In the genomic region with DNA sequence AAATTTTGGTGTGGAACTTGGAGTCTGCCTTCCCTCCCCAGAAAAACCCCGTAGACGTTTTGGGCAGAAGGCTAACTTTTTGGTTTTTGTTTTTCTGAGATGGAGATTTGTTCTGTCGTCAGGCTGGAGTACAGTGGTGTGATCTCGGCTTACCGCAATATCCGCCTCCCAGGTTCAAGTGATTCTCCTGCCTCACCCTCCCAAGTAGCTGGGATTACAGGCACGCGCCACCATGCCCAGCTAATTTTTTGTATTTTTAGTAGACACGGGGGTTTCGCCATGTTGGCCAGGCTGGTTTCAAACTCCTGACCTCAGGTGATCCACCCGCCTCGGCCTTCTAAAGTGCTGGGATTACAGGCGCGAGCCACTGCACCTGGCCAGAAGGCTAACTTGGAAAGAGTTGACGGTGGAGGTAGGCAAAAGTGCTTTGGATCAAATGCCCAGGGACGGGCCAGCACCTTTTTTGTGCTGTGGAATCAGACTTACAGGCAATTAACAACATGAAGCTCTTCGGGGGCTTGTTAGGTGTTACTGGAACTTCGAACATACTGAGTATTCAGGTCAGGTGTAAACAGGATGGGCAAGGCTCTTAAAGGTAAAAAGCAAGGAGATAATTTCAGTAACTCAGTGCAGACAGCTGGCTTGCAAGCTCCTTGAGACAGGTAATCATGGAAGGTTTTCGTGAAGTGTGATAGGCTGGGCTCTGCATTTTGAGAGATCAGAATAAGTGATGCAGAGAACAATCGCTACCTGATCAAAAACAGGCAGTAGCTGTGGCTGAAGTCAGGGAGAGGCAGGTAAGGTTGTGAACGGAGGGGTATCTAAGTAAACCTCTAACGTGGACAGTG, we compare ENCODE assay signal across 9 cellular contexts. TPM values are rescaled to one million over a fixed set of nuclear protein-coding genes. Genes with fewer than 3 reads are reported as not detected.
A peak's percentile ranks its signal among the peaks of the same experiment; 100 is the strongest.
DNase-seq lines count a peak whose midpoint lies in the region; ATAC-seq and TF ChIP-seq lines count a peak whose summit lies in the region.
"Had no signal": no experiment of that assay in that cellular context is flagged by ENCODE, and none has a peak within 500 bp of the region (broad histone marks: within the 10 kb centered on the region; RNA-seq: fewer than 3 reads in every experiment).

No MANE protein-coding gene starts in this region.

- intact Hi-C loops in activated naive CD4-positive, alpha-beta T cell treated with anti-CD3 and anti-CD28 coated beads for 36 hours (cut with micrococcal nuclease), result no loop called here
- intact Hi-C loops in thyroid gland (cut with DNase I), result no loop called here

- CTCF ChIA-PET in activated naive CD4-positive, alpha-beta T cell treated with anti-CD3 and anti-CD28 coated beads for 36 hours (lab: Charles Lee), result interaction anchor here (0.9 kb wide), 2 partner anchors 16 to 125 kb away, joined by 3 read pairs; no protein-coding TSS in a partner anchor

- H3K9me3 Mint-ChIP-seq in activated naive CD4-positive, alpha-beta T cell treated with anti-CD3 and anti-CD28 coated beads for 36 hours, result no peaks in the 10 kb centered on the region
- no peaks in the 10 kb centered on the region for H3K9me3 Mint-ChIP-seq in activated naive CD4-positive, alpha-beta T cell treated with anti-CD3 and anti-CD28 coated beads, Interleukin-2, amount 50 U/mL, for 72 hours

- peak overlapping the region; percentile 83 for H3K27ac Mint-ChIP-seq in activated naive CD4-positive, alpha-beta T cell treated with anti-CD3 and anti-CD28 coated beads for 36 hours
- peak overlapping the region; percentile 94 to 95 for H3K27ac Mint-ChIP-seq in activated naive CD4-positive, alpha-beta T cell treated with anti-CD3 and anti-CD28 coated beads, Interleukin-2, amount 50 U/mL, for 72 hours

- H3K4me3 Mint-ChIP-seq in activated naive CD4-positive, alpha-beta T cell treated with anti-CD3 and anti-CD28 coated beads for 36 hours, result peak overlapping the region; percentile 84

- H3K9me3 ChIP-seq in thyroid gland, result no peaks in the 10 kb centered on the region

- H3K36me3 Mint-ChIP-seq in activated naive CD4-positive, alpha-beta T cell treated with anti-CD3 and anti-CD28 coated beads for 36 hours (ENCODE audit: low read depth), result peaks cover 47% of the 10 kb centered on the region
- peaks cover 36 to 38% of the 10 kb centered on the region in 2 donors for H3K36me3 Mint-ChIP-seq in activated naive CD4-positive, alpha-beta T cell treated with anti-CD3 and anti-CD28 coated beads, Interleukin-2, amount 50 U/mL, for 72 hours

- 86 to 88% methylated on average over 22 of the region's 22 CpGs for WGBS in thyroid gland, 2 donors

- TF ChIP-seq POLR2A in thyroid gland (IDR thresholded peaks at IDR 0.05), result no peak

- peaks cover 2% of the 10 kb centered on the region for H3K36me3 ChIP-seq in kidney epithelial cell (ENCODE audit: control insufficient read depth, insufficient read depth, low read length)
- peaks cover 17 to 20% of the 10 kb centered on the region in 2 donors for H3K36me3 ChIP-seq in thyroid gland

- H3K4me3 ChIP-seq in kidney epithelial cell (ENCODE audit: low read depth, low read length) (peak overlapping the region; percentile 95), thyroid gland (replicated peaks in 1 of 3) (peak overlapping the region in 1 of 3 donors; percentile 84)

- ATAC-seq in activated naive CD4-positive, alpha-beta T cell treated with anti-CD3 and anti-CD28 coated beads, Interleukin-2, amount 50 U/mL, for 72 hours, result no peak

- peaks cover 35 to 57% of the 10 kb centered on the region in 2 donors for H3K4me1 ChIP-seq in thyroid gland

- TF ChIP-seq CTCF in kidney epithelial cell (IDR thresholded peaks at IDR 0.05; ENCODE audit: insufficient read depth, low read length, poor library complexity, severe bottlenecking) (no peak), thyroid gland (IDR thresholded peaks at IDR 0.05) (no peak)

- DNase-seq in activated naive CD4-positive, alpha-beta T cell treated with anti-CD3 and anti-CD28 coated beads for 36 hours, result no peak
- DNase-seq in activated naive CD4-positive, alpha-beta T cell treated with anti-CD3 and anti-CD28 coated beads, Interleukin-2, amount 50 U/mL, for 16 hours, result no peak
- peak in 1 of 2 donors; percentile 55 for DNase-seq in activated naive CD4-positive, alpha-beta T cell treated with anti-CD3 and anti-CD28 coated beads, Interleukin-2, amount 50 U/mL, for 72 hours (ENCODE audit: low spot score in 2 of 2)
- no peak for DNase-seq in kidney epithelial cell (ENCODE audit: low read depth)
- DNase-seq in thyroid gland, result no peak
- no peak for DNase-seq in AG08395 (ENCODE audit: low spot score)
- no peak for DNase-seq in occipital lobe (lab: John Stamatoyannopoulos, UW)
- DNase-seq in inferior parietal cortex (ENCODE audit: extremely low spot score), result no peak
- DNase-seq: KG1 had no signal

- H3K4me1 Mint-ChIP-seq in activated naive CD4-positive, alpha-beta T cell treated with anti-CD3 and anti-CD28 coated beads for 36 hours (ENCODE audit: low read depth), result peaks cover 55% of the 10 kb centered on the region

- H3K27ac ChIP-seq in thyroid gland, result peak overlapping the region in 2 of 3 donors; percentile 94 to 97

- no peaks in the 10 kb centered on the region for H3K27me3 ChIP-seq in kidney epithelial cell (ENCODE audit: control insufficient read depth, insufficient read depth, low read length)
- no peaks in the 10 kb centered on the region for H3K27me3 ChIP-seq in thyroid gland

- H3K27me3 Mint-ChIP-seq in activated naive CD4-positive, alpha-beta T cell treated with anti-CD3 and anti-CD28 coated beads for 36 hours (ENCODE audit: low read depth), result peaks cover under 1% of the 10 kb centered on the region

RNA-seq across cellular contexts. Expression of a gene that starts 1.8 kb away (rescaled TPM):
- total RNA-seq in activated naive CD4-positive, alpha-beta T cell treated with anti-CD3 and anti-CD28 coated beads for 36 hours, result 10 to 100 TPM; 45.3 to 53.6 TPM
- total RNA-seq in activated naive CD4-positive, alpha-beta T cell treated with anti-CD3 and anti-CD28 coated beads, Interleukin-2, amount 50 U/mL, for 72 hours, result 10 to 100 TPM; 38.7 to 52.5 TPM
- total RNA-seq in kidney epithelial cell (28.0 and 39.8 TPM in 2 replicates), thyroid gland (10 to 100 TPM; 28.4 to 67.2 (median 45.5) TPM), occipital lobe (5.1 TPM)

RNA-seq across cellular contexts. Expression of a gene that starts 4.9 kb away (rescaled TPM):
- 10 to 100 TPM; 39.3 to 39.7 TPM for total RNA-seq in activated naive CD4-positive, alpha-beta T cell treated with anti-CD3 and anti-CD28 coated beads for 36 hours
- 10 to 100 TPM; 53.0 to 83.5 TPM for total RNA-seq in activated naive CD4-positive, alpha-beta T cell treated with anti-CD3 and anti-CD28 coated beads, Interleukin-2, amount 50 U/mL, for 72 hours
- 29.7 and 30.0 TPM in 2 replicates for total RNA-seq in kidney epithelial cell
- total RNA-seq in thyroid gland, result 10 to 100 TPM; 42.9 to 48.7 (median 45.6) TPM
- total RNA-seq in occipital lobe, result 25.3 TPM

RNA-seq across cellular contexts. Expression of a gene that starts 6.0 kb away (rescaled TPM):
- total RNA-seq in activated naive CD4-positive, alpha-beta T cell treated with anti-CD3 and anti-CD28 coated beads for 36 hours, result 1 to 10 TPM; 3.5 to 5.2 TPM
- 1 to 10 TPM; 3.4 to 5.6 TPM for total RNA-seq in activated naive CD4-positive, alpha-beta T cell treated with anti-CD3 and anti-CD28 coated beads, Interleukin-2, amount 50 U/mL, for 72 hours
- total RNA-seq in kidney epithelial cell, result 0.88 and 1.8 TPM in 2 replicates
- total RNA-seq in thyroid gland, result 1 to 10 TPM; 3.6 to 7.1 (median 4.3) TPM
- total RNA-seq in occipital lobe, result 4.2 TPM

RNA-seq across cellular contexts. Expression of a gene that starts 29.5 kb away (rescaled TPM):
- 1 to 10 TPM; 2.3 to 2.6 TPM for total RNA-seq in activated naive CD4-positive, alpha-beta T cell treated with anti-CD3 and anti-CD28 coated beads for 36 hours
- 1 to 10 TPM; 7.7 to 9.9 TPM for total RNA-seq in activated naive CD4-positive, alpha-beta T cell treated with anti-CD3 and anti-CD28 coated beads, Interleukin-2, amount 50 U/mL, for 72 hours
- total RNA-seq in kidney epithelial cell (not detected in 2 replicates), thyroid gland (1 to 10 TPM in 1 of 4 donors, not detected in 3; 2.0 TPM), occipital lobe (not detected)

RNA-seq across cellular contexts. Expression of a gene that starts 44.5 kb away (rescaled TPM):
- 10 to 100 TPM; 46.0 to 48.7 TPM for total RNA-seq in activated naive CD4-positive, alpha-beta T cell treated with anti-CD3 and anti-CD28 coated beads for 36 hours
- total RNA-seq in activated naive CD4-positive, alpha-beta T cell treated with anti-CD3 and anti-CD28 coated beads, Interleukin-2, amount 50 U/mL, for 72 hours, result 10 to 100 TPM; 96.2 to 99.9 TPM
- total RNA-seq in kidney epithelial cell (41.6 and 45.3 TPM in 2 replicates), thyroid gland (10 to 100 TPM; 22.7 to 37.8 (median 27.9) TPM), occipital lobe (9.7 TPM)
